Comparison of ENCODE assay signal across 8 cellular contexts in genomic region chr4:70705856-70706461, GRCh38. TPM values are rescaled to one million over a fixed set of nuclear protein-coding genes. Genes with fewer than 3 reads are reported as not detected.
DNase-seq lines count a peak whose midpoint lies in the region; ATAC-seq and TF ChIP-seq lines count a peak whose summit lies in the region.

No MANE protein-coding gene starts in this region.

- no peaks in the 10 kb centered on the region for H3K9me3 Mint-ChIP-seq in activated B cell treated with CpG ODN at 0.5 μM for 24 hours

- peaks cover 3% of the 10 kb centered on the region for H3K36me3 Mint-ChIP-seq in activated B cell treated with CpG ODN at 0.5 μM for 24 hours (ENCODE audit: low read depth)

- ATAC-seq in activated B cell treated with CpG ODN at 0.5 μM for 24 hours (ENCODE audit: low read depth) (no peak), left ventricle myocardium superior (peak; percentile 7), HG02973 (IDR thresholded peaks at IDR 0.05; ENCODE audit: unreplicated experiment) (no peak), HG02588 (IDR thresholded peaks at IDR 0.05; ENCODE audit: unreplicated experiment) (no peak)

- peaks cover 11% of the 10 kb centered on the region for H3K4me1 ChIP-seq in ACC112 (ENCODE audit: control insufficient read depth, insufficient read depth, low read length, unreplicated experiment)
- H3K4me1 ChIP-seq in GM23248 (ENCODE audit: insufficient read depth) = peaks cover 22% of the 10 kb centered on the region

- peak overlapping the region; percentile 82 for H3K4me3 ChIP-seq in ACC112 (ENCODE audit: low read depth, low read length)
- H3K4me3 ChIP-seq in GM23248 = peak overlapping the region; percentile 91
- H3K4me3 ChIP-seq in skeletal muscle cell (ENCODE audit: low read depth, low read length) = peak overlapping the region; percentile 71

- peak overlapping the region; percentile 92 for H3K27ac Mint-ChIP-seq in activated B cell treated with CpG ODN at 0.5 μM for 24 hours

- H3K27ac ChIP-seq in ACC112 (ENCODE audit: low read depth, low read length) = peak overlapping the region; percentile 65
- H3K27ac ChIP-seq in GM23248 = peak overlapping the region; percentile 76

- H3K79me2 ChIP-seq in ACC112 (ENCODE audit: control insufficient read depth, insufficient read depth, low read length, unreplicated experiment) = peaks cover 20% of the 10 kb centered on the region
- peaks cover 51% of the 10 kb centered on the region for H3K79me2 ChIP-seq in GM23248 (ENCODE audit: insufficient read depth)

- intact Hi-C loops in activated B cell treated with CpG ODN at 0.5 μM for 24 hours (cut with micrococcal nuclease) = loop anchor here (1.0 to 5.0 kb wide), 6 partner anchors 7 to 289 kb away; partner anchors contain the start of gene MOB1B
- intact Hi-C loops in left ventricle myocardium superior (cut with micrococcal nuclease) = no loop called here

- no peaks in the 10 kb centered on the region for H3K27me3 ChIP-seq in ACC112 (ENCODE audit: insufficient read depth, low read length)
- no peaks in the 10 kb centered on the region for H3K27me3 ChIP-seq in GM23248 (replicated peaks; ENCODE audit: insufficient read depth)

- no peak for TF ChIP-seq CTCF in activated B cell treated with CpG ODN at 0.5 μM for 24 hours (IDR thresholded peaks at IDR 0.05)

- H3K4me3 Mint-ChIP-seq in activated B cell treated with CpG ODN at 0.5 μM for 24 hours = peak overlapping the region; percentile 92

- POLR2A ChIA-PET in activated B cell treated with CpG ODN at 0.5 μM for 24 hours (lab: Charles Lee) = interaction anchor here (0.6 to 6.1 kb wide), 17 partner anchors 8 to 288 kb away, joined by 3 to 91 read pairs (median 10); partner anchors contain the start of genes DCK, GRSF1, RUFY3 and UTP3

- 1% methylated on average over 17 of the region's 17 CpGs for WGBS in GM23248 (ENCODE audit: low coverage in 1 of 2, low lambda C conversion rate in 2 of 2, missing lambda C conversion rate in 2 of 2), 2 experiments

- peak; percentile 56 for DNase-seq in GM23248
- DNase-seq in activated B cell treated with CpG ODN at 0.5 μM for 24 hours = no peak
- no peak for DNase-seq in left ventricle myocardium superior
- no peak for DNase-seq in skeletal muscle cell (ENCODE audit: low read depth)
- no peak for DNase-seq in NOMO-1 treated with dmso at 0.1 percent for 144 hours (lab: John Stamatoyannopoulos, UW; ENCODE audit: unreplicated experiment)

- peaks cover 38% of the 10 kb centered on the region for H3K4me1 Mint-ChIP-seq in activated B cell treated with CpG ODN at 0.5 μM for 24 hours

- peak overlapping the region; percentile 89 for H2AFZ ChIP-seq in ACC112 (ENCODE audit: low read length, unreplicated experiment)
- peak overlapping the region; percentile 94 for H2AFZ ChIP-seq in GM23248

- H3F3A ChIP-seq in GM23248 (ENCODE audit: insufficient read depth) = peaks cover 35% of the 10 kb centered on the region

- in situ Hi-C loops in GM23248 (cut with MboI) = no loop called here

- peak overlapping the region; percentile 95 for H3K4me2 ChIP-seq in GM23248 (ENCODE audit: unreplicated experiment)

- H4K20me1 ChIP-seq in GM23248 (ENCODE audit: insufficient read depth) = no peaks in the 10 kb centered on the region

- no peaks in the 10 kb centered on the region for H3K9me2 ChIP-seq in GM23248 (ENCODE audit: insufficient read depth)

- H3K9me3 ChIP-seq in GM23248 (ENCODE audit: low read depth) = no peaks in the 10 kb centered on the region

- H3K36me3 ChIP-seq in ACC112 (ENCODE audit: insufficient read depth, low read length) (no peaks in the 10 kb centered on the region), GM23248 (ENCODE audit: low read depth) (no peaks in the 10 kb centered on the region)

- peak overlapping the region; percentile 89 for H3K9ac ChIP-seq in GM23248

- H3K27me3 Mint-ChIP-seq in activated B cell treated with CpG ODN at 0.5 μM for 24 hours = no peaks in the 10 kb centered on the region

- CTCF ChIA-PET in activated B cell treated with CpG ODN at 0.5 μM for 24 hours (lab: Charles Lee) = interaction anchor here (0.6 to 5.6 kb wide), 7 partner anchors 9 to 196 kb away, joined by 4 to 50 read pairs (median 6); partner anchors contain the start of genes MOB1B and UTP3

RNA-seq across cellular contexts. Expression of gene RUFY3, which starts 15.8 kb away (rescaled TPM):
- 24.0 and 36.2 TPM in 2 replicates for total RNA-seq in GM23248 (2014; rRNA removed; shearing (Covaris generic))
- polyA plus RNA-seq in GM23248 (2016; fragmentation: Nextera tagmentation; extraction: Ambion mirVana) = 12.9 and 13.5 TPM in 2 replicates
- total RNA-seq in activated B cell treated with CpG ODN at 0.5 μM for 24 hours (55.0 and 69.4 TPM in 2 replicates), left ventricle myocardium superior (22.1 TPM)

RNA-seq across cellular contexts. Expression of gene UTP3, which starts 17.6 kb away (rescaled TPM):
- 22.8 and 27.1 TPM in 2 replicates for total RNA-seq in GM23248 (2014; rRNA removed; shearing (Covaris generic))
- 17.8 and 19.2 TPM in 2 replicates for polyA plus RNA-seq in GM23248 (2016; fragmentation: Nextera tagmentation; extraction: Ambion mirVana)
- total RNA-seq in activated B cell treated with CpG ODN at 0.5 μM for 24 hours = 38.5 and 40.1 TPM in 2 replicates
- 14.2 TPM for total RNA-seq in left ventricle myocardium superior

RNA-seq across cellular contexts. Expression of gene JCHAIN, which starts 39.7 kb away (rescaled TPM):
- total RNA-seq in GM23248 (2014; rRNA removed; shearing (Covaris generic)) = 2.3 and 3.0 TPM in 2 replicates
- polyA plus RNA-seq in GM23248 (2016; fragmentation: Nextera tagmentation; extraction: Ambion mirVana) = 4.7 and 4.9 TPM in 2 replicates
- total RNA-seq in activated B cell treated with CpG ODN at 0.5 μM for 24 hours = 47.0 and 53.7 TPM in 2 replicates
- total RNA-seq in left ventricle myocardium superior = 7.0 TPM
